27 cellular contexts compared by ENCODE assay signal in genomic region chr1:206526064-206526911, GRCh38. TPM values are rescaled to one million over a fixed set of nuclear protein-coding genes. Genes with fewer than 3 reads are reported as not detected.
A peak's percentile ranks its signal among the peaks of the same experiment; 100 is the strongest.
DNase-seq lines count a peak whose midpoint lies in the region; ATAC-seq and TF ChIP-seq lines count a peak whose summit lies in the region.
"Had no signal": no experiment of that assay in that cellular context is flagged by ENCODE, and none has a peak within 500 bp of the region (broad histone marks: within the 10 kb centered on the region; RNA-seq: fewer than 3 reads in every experiment).

No MANE protein-coding gene starts in this region.

- TF ChIP-seq RAD21 in SK-N-SH (IDR thresholded peaks at IDR 0.05; ENCODE audit: low read length), result no peak

- no peak for ATAC-seq in natural killer cell treated with Interleukin-12 subunit alpha and Interleukin-12 subunit beta and Interleukin-15 and Interleukin-18, amount 100 ng/mL, for 72 hours
- no peak for ATAC-seq in natural killer cell
- ATAC-seq in body of pancreas, result peak; percentile 18
- ATAC-seq: left ventricle myocardium superior, SK-N-SH treated with all-trans-retinoic acid at 6 μM for 48 hours had no signal

- TF ChIP-seq EP300 in SK-N-SH (IDR thresholded peaks at IDR 0.05; ENCODE audit: borderline replicate concordance in 1 of 2, low read depth in 1 of 2, low read length in 1 of 2), result no peak

- TF ChIP-seq CTCF in natural killer cell (IDR thresholded peaks at IDR 0.05) (no peak), body of pancreas (IDR thresholded peaks at IDR 0.05) (no peak), nephron progenitor cell (IDR thresholded peaks at IDR 0.05) (no peak), SK-N-SH (IDR thresholded peaks at IDR 0.05) (no peak), chondrocyte (IDR thresholded peaks at IDR 0.05) (no peak)

- H3K36me3 ChIP-seq in body of pancreas (replicated peaks in 1 of 2; ENCODE audit: insufficient read depth in 1 of 2, low read depth in 2 of 2) (no peaks in the 10 kb centered on the region), SK-N-SH (replicated peaks in 1 of 2; ENCODE audit: control insufficient read depth in 1 of 2, insufficient read depth in 2 of 2, low read length in 1 of 2) (no peaks in the 10 kb centered on the region)
- H3K36me3 ChIP-seq: adrenal gland, breast epithelium, vagina, WERI-Rb-1 had no signal

- H3K27ac ChIP-seq in body of pancreas (peak overlapping the region in 3 of 4 donors; percentile 0 to 46 (median 18)), SK-N-SH (ENCODE audit: low read depth in 2 of 2, low read length in 1 of 2) (no peak overlapping the region)
- H3K27ac ChIP-seq: BLaER1 treated with 17β-estradiol and CSF1 and Interleukin-3, amounts not matched to agents 10 nM and 100 nM; breast epithelium; vagina; WERI-Rb-1 had no signal

- H3K79me2 ChIP-seq in SK-N-SH (ENCODE audit: insufficient read depth), result no peaks in the 10 kb centered on the region

- H3K27me3 ChIP-seq in body of pancreas (no peaks in the 10 kb centered on the region), SK-N-SH (ENCODE audit: insufficient read depth) (no peaks in the 10 kb centered on the region)
- H3K27me3 ChIP-seq: adrenal gland; BLaER1 treated with 17β-estradiol and CSF1 and Interleukin-3, amounts not matched to agents 10 nM and 100 nM; breast epithelium; vagina had no signal

- H3K9me3 ChIP-seq in body of pancreas, result no peaks in the 10 kb centered on the region
- no peaks in the 10 kb centered on the region for H3K9me3 ChIP-seq in SK-N-SH
- H3K9me3 ChIP-seq: adrenal gland, breast epithelium, vagina had no signal

- H3K4me1 ChIP-seq in body of pancreas, result peaks cover 43% of the 10 kb centered on the region
- H3K4me1 ChIP-seq in SK-N-SH (ENCODE audit: control insufficient read depth in 1 of 2, insufficient read depth in 2 of 2, low read depth in 1 of 2, low read length in 1 of 2), result no peaks in the 10 kb centered on the region
- H3K4me1 ChIP-seq: adrenal gland, breast epithelium had no signal

- H2AFZ ChIP-seq in SK-N-SH (ENCODE audit: low read depth), result no peak overlapping the region

- H3F3A ChIP-seq in SK-N-SH (replicated peaks; ENCODE audit: insufficient read depth), result no peaks in the 10 kb centered on the region

- 21 to 28% methylated on average over 3 to 6 of the region's 6 CpGs for WGBS in body of pancreas, 2 donors
- WGBS in SK-N-SH (ENCODE audit: low lambda C conversion rate), result 65% methylated on average over 4 of the region's 6 CpGs

- POLR2A ChIA-PET in SK-N-SH (lab: Yijun Ruan, JAX), result no interaction called here

- H3K4me3 Mint-ChIP-seq in natural killer cell treated with Interleukin-12 subunit alpha and Interleukin-12 subunit beta and Interleukin-15 and Interleukin-18, amount 100 ng/mL, for 72 hours, result no peak overlapping the region
- H3K4me3 Mint-ChIP-seq in natural killer cell (no peak overlapping the region), nephron progenitor cell (no peak overlapping the region), chondrocyte (ENCODE audit: unreplicated experiment) (no peak overlapping the region), immature natural killer cell (no peak overlapping the region)
- H3K4me3 Mint-ChIP-seq: dendritic cell treated with granulocyte-macrophage colony-stimulating factor and Interleukin-4, amounts not matched to agents 40 ng/mL and 50 ng/mL, for 4 days; HFFc6 had no signal

- H3K9ac ChIP-seq in SK-N-SH, result no peak overlapping the region
- H3K9ac ChIP-seq: BLaER1 treated with 17β-estradiol and CSF1 and Interleukin-3, amounts not matched to agents 10 nM and 100 nM had no signal

- no peak overlapping the region for H3K27ac Mint-ChIP-seq in natural killer cell treated with Interleukin-12 subunit alpha and Interleukin-12 subunit beta and Interleukin-15 and Interleukin-18, amount 100 ng/mL, for 72 hours
- H3K27ac Mint-ChIP-seq in natural killer cell (no peak overlapping the region), nephron progenitor cell (no peak overlapping the region), chondrocyte (ENCODE audit: unreplicated experiment) (no peak overlapping the region), immature natural killer cell (peak overlapping the region in 2 of 6 donors; percentile 1 to 69)
- H3K27ac Mint-ChIP-seq: dendritic cell treated with granulocyte-macrophage colony-stimulating factor and Interleukin-4, amounts not matched to agents 40 ng/mL and 50 ng/mL, for 4 days; HFFc6 had no signal

- no peaks in the 10 kb centered on the region for H4K20me1 ChIP-seq in SK-N-SH (ENCODE audit: insufficient read depth)

- TF ChIP-seq POLR2A in body of pancreas (IDR thresholded peaks at IDR 0.05), result no peak

- H3K4me1 Mint-ChIP-seq in natural killer cell treated with Interleukin-12 subunit alpha and Interleukin-12 subunit beta and Interleukin-15 and Interleukin-18, amount 100 ng/mL, for 72 hours (ENCODE audit: low read depth in 2 of 2), result peaks cover 0 to 24% of the 10 kb centered on the region in 2 donors
- peaks cover 0 to 6% of the 10 kb centered on the region in 2 donors for H3K4me1 Mint-ChIP-seq in natural killer cell
- H3K4me1 Mint-ChIP-seq in nephron progenitor cell, result peaks cover 32% of the 10 kb centered on the region
- H3K4me1 Mint-ChIP-seq in chondrocyte (ENCODE audit: low read depth), result peaks cover 12% of the 10 kb centered on the region
- H3K4me1 Mint-ChIP-seq in immature natural killer cell, result no peaks in the 10 kb centered on the region

- no peaks in the 10 kb centered on the region for H3K36me3 Mint-ChIP-seq in natural killer cell treated with Interleukin-12 subunit alpha and Interleukin-12 subunit beta and Interleukin-15 and Interleukin-18, amount 100 ng/mL, for 72 hours
- H3K36me3 Mint-ChIP-seq in natural killer cell (no peaks in the 10 kb centered on the region), nephron progenitor cell (ENCODE audit: low read depth) (no peaks in the 10 kb centered on the region), chondrocyte (ENCODE audit: low read depth) (no peaks in the 10 kb centered on the region), immature natural killer cell (no peaks in the 10 kb centered on the region)

- peak; percentile 12 for DNase-seq in natural killer cell treated with Interleukin-12 subunit alpha and Interleukin-12 subunit beta and Interleukin-15 and Interleukin-18, amount 100 ng/mL, for 72 hours (ENCODE audit: low spot score)
- DNase-seq in natural killer cell (no peak), body of pancreas (peak in 1 of 4 donors; percentile 22), nephron progenitor cell (peak; percentile 27), foreskin melanocyte (no peak), SK-N-SH (no peak), chondrocyte (ENCODE audit: low spot score) (no peak), immature natural killer cell (no peak)
- DNase-seq: activated CD4-positive, alpha-beta T cell treated with anti-CD3 and anti-CD28 coated beads, Interleukin-2, amount 50 U/mL, for 48 hours; activated gamma-delta T cell treated with Interleukin-2 at 50 U/mL for 16 hours; foreskin fibroblast; HFFc6; KG1; left ventricle myocardium superior; NCI-H1048; NCI-H2081 treated with DMSO at 0.1 percent for 48 hours; NCI-H510A treated with DMSO at 0.1 percent for 48 hours; nucleus accumbens; stimulated activated CD4-positive, alpha-beta T cell treated with anti-CD3 and anti-CD28 coated beads, Interleukin-15, amount 100 ng/mL, for 24 hours; substantia nigra; WERI-Rb-1 had no signal

- no peaks in the 10 kb centered on the region for H3K9me2 ChIP-seq in SK-N-SH

- H3K9me3 Mint-ChIP-seq in natural killer cell treated with Interleukin-12 subunit alpha and Interleukin-12 subunit beta and Interleukin-15 and Interleukin-18, amount 100 ng/mL, for 72 hours, result no peaks in the 10 kb centered on the region
- H3K9me3 Mint-ChIP-seq in natural killer cell (no peaks in the 10 kb centered on the region), nephron progenitor cell (no peaks in the 10 kb centered on the region), chondrocyte (ENCODE audit: low read depth) (no peaks in the 10 kb centered on the region), immature natural killer cell (no peaks in the 10 kb centered on the region)
- H3K9me3 Mint-ChIP-seq: dendritic cell treated with granulocyte-macrophage colony-stimulating factor and Interleukin-4, amounts not matched to agents 40 ng/mL and 50 ng/mL, for 4 days; HFFc6 had no signal

- no peak overlapping the region for H3K4me2 ChIP-seq in SK-N-SH

- CTCF ChIA-PET in SK-N-SH (lab: Yijun Ruan, JAX), result interaction anchor here (1.3 to 1.7 kb wide), 4 partner anchors 9 to 49 kb away, joined by 3 to 7 read pairs (median 4); no protein-coding TSS in a partner anchor

- intact Hi-C loops in natural killer cell (cut with micrococcal nuclease) (no loop called here), body of pancreas (cut with DNase I) (no loop called here)

- H3K4me3 ChIP-seq in body of pancreas (no peak overlapping the region), SK-N-SH (ENCODE audit: low read depth in 2 of 2, low read length in 1 of 2) (no peak overlapping the region)
- H3K4me3 ChIP-seq: adrenal gland; BLaER1 treated with 17β-estradiol and CSF1 and Interleukin-3, amounts not matched to agents 10 nM and 100 nM; breast epithelium; vagina had no signal

- H3K27me3 Mint-ChIP-seq in natural killer cell treated with Interleukin-12 subunit alpha and Interleukin-12 subunit beta and Interleukin-15 and Interleukin-18, amount 100 ng/mL, for 72 hours, result no peaks in the 10 kb centered on the region
- H3K27me3 Mint-ChIP-seq in natural killer cell (ENCODE audit: low read depth in 2 of 2) (no peaks in the 10 kb centered on the region), nephron progenitor cell (ENCODE audit: low read depth, poor library complexity) (peaks cover 16% of the 10 kb centered on the region), chondrocyte (ENCODE audit: low read depth) (peaks cover 7% of the 10 kb centered on the region), immature natural killer cell (ENCODE audit: low read depth in 3 of 3) (peaks cover 0 to 2% (median 2%) of the 10 kb centered on the region in 3 donors)

RNA-seq across cellular contexts. Expression of gene RASSF5, which starts 19.0 kb away (rescaled TPM):
- 100 to 1,000 TPM; 178 to 260 TPM for total RNA-seq in natural killer cell treated with Interleukin-12 subunit alpha and Interleukin-12 subunit beta and Interleukin-15 and Interleukin-18, amount 100 ng/mL, for 72 hours
- total RNA-seq in natural killer cell (100 to 1,000 TPM; 231 to 333 (median 279) TPM), body of pancreas (10 to 100 TPM; 21.5 to 35.9 TPM), chondrocyte (0.12 to 0.36 TPM (median 0.27 TPM) in 3 replicates)
- polyA plus RNA-seq in SK-N-SH (2012; rRNA removed) (1.7 and 2.2 TPM in 2 replicates), immature natural killer cell (100 to 1,000 TPM; 218 to 459 (median 310) TPM)
- polyA plus RNA-seq in SK-N-SH (2012; cell fraction: cytosol; rRNA removed), result 1.6 and 1.8 TPM in 2 replicates
- polyA plus RNA-seq in SK-N-SH (2012; cell fraction: nucleus; rRNA removed), result 4.4 and 5.0 TPM in 2 replicates

RNA-seq across cellular contexts. Expression of gene IKBKE, which starts 56.0 kb away (rescaled TPM):
- 10 to 100 TPM; 50.8 to 53.3 TPM for total RNA-seq in natural killer cell treated with Interleukin-12 subunit alpha and Interleukin-12 subunit beta and Interleukin-15 and Interleukin-18, amount 100 ng/mL, for 72 hours
- 10 to 100 TPM; 31.6 to 34.6 (median 32.2) TPM for total RNA-seq in natural killer cell
- total RNA-seq in body of pancreas, result 10 to 100 TPM in 1 of 2 donors, 1 to 10 TPM in 1; 5.4 to 10.2 TPM
- polyA plus RNA-seq in SK-N-SH (2012; rRNA removed), result 14.2 and 14.5 TPM in 2 replicates
- 6.8 and 10.4 TPM in 2 replicates for polyA plus RNA-seq in SK-N-SH (2012; cell fraction: cytosol; rRNA removed)
- 20.5 and 32.0 TPM in 2 replicates for polyA plus RNA-seq in SK-N-SH (2012; cell fraction: nucleus; rRNA removed)
- total RNA-seq in chondrocyte, result 7.7 to 10.5 TPM (median 8.5 TPM) in 3 replicates
- polyA plus RNA-seq in immature natural killer cell, result 10 to 100 TPM; 21.1 to 29.7 (median 28.3) TPM

Comparison
In these comparisons a context has a peak if more than half of its experiments do, and no peak if none do; other contexts are left out.
1. DNase-seq: peak in natural killer cell treated with Interleukin-12 subunit alpha and Interleukin-12 subunit beta and Interleukin-15 and Interleukin-18, amount 100 ng/mL, for 72 hours (single experiment) and nephron progenitor cell (single experiment); none in natural killer cell (single experiment), foreskin melanocyte (single experiment), SK-N-SH (single experiment), chondrocyte (single experiment) and immature natural killer cell (0 of 3).
2. H3K27ac ChIP-seq: peak in body of pancreas (3 of 4); none in SK-N-SH (0 of 2).
3. RNA of gene RASSF5, which starts 19.0 kb away (total RNA-seq): 231 to 333 TPM in natural killer cell, 178 to 260 TPM in natural killer cell treated with Interleukin-12 subunit alpha and Interleukin-12 subunit beta and Interleukin-15 and Interleukin-18, amount 100 ng/mL, for 72 hours and 21.5 to 35.9 TPM in body of pancreas; 0.12 to 0.36 TPM in chondrocyte; every median in the first group is over 10 times any median in the second.